In genomic region chr9:12996971-12997370, GRCh38 we compare ENCODE assay signal across 14 cellular contexts.
"Had no signal": no experiment of that assay in that cellular context is flagged by ENCODE, and none has a peak within 500 bp of the region (broad histone marks: within the 10 kb centered on the region; RNA-seq: fewer than 3 reads in every experiment).

No MANE protein-coding gene starts in this region.

- ATAC-seq: activated T-cell treated with anti-CD3 and anti-CD28 coated beads, Interleukin-2, amount 50 U/mL, for 72 hours; effector memory CD8-positive, alpha-beta T cell; foreskin keratinocyte; stimulated activated naive B cell treated with anti-CD40 and anti-IgM and Interleukin-4, amounts not matched to agents 10 μg/mL and 1 μg/mL and 100 μg/mL, for 72 hours; upper lobe of right lung had no signal

- H3K27me3 ChIP-seq: cardiac muscle cell, foreskin keratinocyte, upper lobe of right lung had no signal

- H3K36me3 ChIP-seq: cardiac muscle cell, upper lobe of right lung had no signal

- DNase-seq: activated CD4-positive, alpha-beta T cell treated with anti-CD3 and anti-CD28 coated beads for 1 hour; activated effector memory CD4-positive, alpha-beta T cell treated with anti-CD3 and anti-CD28 coated beads, Interleukin-2, amount 50 U/mL, for 16 hours; activated naive CD4-positive, alpha-beta T cell treated with anti-CD3 and anti-CD28 coated beads, Interleukin-2, amount 50 U/mL, for 16 hours; activated T-cell treated with anti-CD3 and anti-CD28 coated beads, Interleukin-2, amount 50 U/mL, for 72 hours; aorta; effector memory CD8-positive, alpha-beta T cell; foreskin keratinocyte; glutamatergic neuron; hippocampal formation; retina; stimulated activated naive B cell treated with anti-CD40 and anti-IgM and Interleukin-4, amounts not matched to agents 10 μg/mL and 1 μg/mL and 100 μg/mL, for 72 hours; upper lobe of right lung had no signal

- H3K4me1 ChIP-seq: foreskin keratinocyte, upper lobe of right lung had no signal

- H3K27ac ChIP-seq: cardiac muscle cell, foreskin keratinocyte, upper lobe of right lung had no signal

- H3K4me3 ChIP-seq: cardiac muscle cell, lung, upper lobe of right lung had no signal
